Comparison of ENCODE assay signal across 26 cellular contexts in genomic region chr20:32752021-32752457, GRCh38. TPM values are rescaled to one million over a fixed set of nuclear protein-coding genes. Genes with fewer than 3 reads are reported as not detected.
A peak's percentile ranks its signal among the peaks of the same experiment; 100 is the strongest.
DNase-seq lines count a peak whose midpoint lies in the region; ATAC-seq and TF ChIP-seq lines count a peak whose summit lies in the region.
"Had no signal": no experiment of that assay in that cellular context is flagged by ENCODE, and none has a peak within 500 bp of the region (broad histone marks: within the 10 kb centered on the region; RNA-seq: fewer than 3 reads in every experiment).

No MANE protein-coding gene starts in this region.

- WGBS in GM23248 (ENCODE audit: low coverage in 1 of 2, low lambda C conversion rate in 2 of 2, missing lambda C conversion rate in 2 of 2), 2 experiments, result 84% methylated on average over 5 of the region's 5 CpGs
- 48 to 59% methylated on average over 2 to 5 of the region's 5 CpGs for WGBS in endodermal cell (ENCODE audit: insufficient coverage in 1 of 2, insufficient read length in 1 of 2), 2 experiments
- 75 to 84% methylated on average over 2 to 3 of the region's 5 CpGs for WGBS in mesodermal cell (ENCODE audit: insufficient coverage in 2 of 2), 2 experiments

- peaks cover 17% of the 10 kb centered on the region for H3K4me1 ChIP-seq in GM23248 (ENCODE audit: insufficient read depth)
- peaks cover 49% of the 10 kb centered on the region for H3K4me1 ChIP-seq in HUES6 (ENCODE audit: control insufficient read depth, insufficient read depth, low read length)
- H3K4me1 ChIP-seq in endodermal cell (ENCODE audit: control insufficient read depth, insufficient read depth, low read length), result peaks cover 7% of the 10 kb centered on the region
- peaks cover 19% of the 10 kb centered on the region for H3K4me1 ChIP-seq in mesodermal cell (ENCODE audit: control insufficient read depth, insufficient read depth, low read length, poor library complexity, severe bottlenecking)
- H3K4me1 ChIP-seq: psoas muscle, tibial nerve had no signal

- H3K4me3 ChIP-seq in GM23248 (no peak overlapping the region), HUES6 (ENCODE audit: low read depth, low read length) (0 out of 2 replicates have a peak overlapping the region, but pooled peaks have one; percentile 5), endodermal cell (ENCODE audit: low read length) (no peak overlapping the region), mesodermal cell (ENCODE audit: extremely low read depth, insufficient read depth, low read length, poor library complexity, severe bottlenecking) (no peak overlapping the region)
- H3K4me3 ChIP-seq: HAP-1, psoas muscle, tibial nerve had no signal

- H3K4me3 Mint-ChIP-seq in endodermal cell, result no peak overlapping the region
- H3K4me3 Mint-ChIP-seq: activated CD4-positive, alpha-beta memory T cell treated with anti-CD3 and anti-CD28 coated beads for 36 hours; activated T-helper 17 cell treated with anti-CD3 and anti-CD28 coated beads, Interleukin-2, amount 50 U/mL, for 72 hours; CD14-positive monocyte; naive thymus-derived CD4-positive, alpha-beta T cell; stimulated activated effector memory CD8-positive, alpha-beta T cell treated with anti-CD3 and anti-CD28 coated beads, Interleukin-12 subunit alpha, Interleukin-12 subunit beta, amount 100 ng/mL, for 72 hours had no signal

- no peak for DNase-seq in GM23248
- DNase-seq in endodermal cell, result no peak
- DNase-seq in NK-92 treated with Interleukin-12 subunit alpha and Interleukin-12 subunit beta, amount 100 ng/mL, for 24 hours (lab: John Stamatoyannopoulos, UW), result no peak
- no peak for DNase-seq in GM19240 (ENCODE audit: insufficient read length, low spot score)
- DNase-seq: activated CD4-positive, alpha-beta memory T cell treated with anti-CD3 and anti-CD28 coated beads for 36 hours; activated CD4-positive, alpha-beta T cell treated with anti-CD3 and anti-CD28 coated beads for 1 hour; activated CD8-positive, alpha-beta memory T cell treated with anti-CD3 and anti-CD28 coated beads, Interleukin-2, amount 50 U/mL, for 4 hours; anterior cingulate cortex; effector CD4-positive, alpha-beta T cell; KBM-7; naive thymus-derived CD4-positive, alpha-beta T cell; NCI-H1105; NCI-H187 treated with DMSO at 0.1 percent for 48 hours; NCI-H2171; NCI-H82; stimulated activated CD4-positive, alpha-beta T cell treated with anti-CD3 and anti-CD28 coated beads, Interleukin-15, amount 100 ng/mL, for 24 hours had no signal

- no peaks in the 10 kb centered on the region for H3K36me3 Mint-ChIP-seq in endodermal cell (ENCODE audit: low read depth)
- H3K36me3 Mint-ChIP-seq: activated CD4-positive, alpha-beta memory T cell treated with anti-CD3 and anti-CD28 coated beads for 36 hours; activated naive CD4-positive, alpha-beta T cell treated with anti-CD3 and anti-CD28 coated beads, Interleukin-2, amount 50 U/mL, for 72 hours; CD14-positive monocyte; naive thymus-derived CD4-positive, alpha-beta T cell; stimulated activated effector memory CD8-positive, alpha-beta T cell treated with anti-CD3 and anti-CD28 coated beads, Interleukin-12 subunit alpha, Interleukin-12 subunit beta, amount 100 ng/mL, for 72 hours had no signal

- TF ChIP-seq CTCF in endodermal cell (conservative IDR thresholded peaks at IDR 0.05), result no peak

- ATAC-seq in GM19463 (IDR thresholded peaks at IDR 0.05; ENCODE audit: unreplicated experiment), result no peak
- ATAC-seq: naive thymus-derived CD4-positive, alpha-beta T cell; psoas muscle had no signal

- H3K36me3 ChIP-seq in GM23248 (ENCODE audit: low read depth) (no peaks in the 10 kb centered on the region), HUES6 (ENCODE audit: control insufficient read depth, insufficient read depth, low read length) (no peaks in the 10 kb centered on the region), endodermal cell (ENCODE audit: control insufficient read depth, insufficient read depth, low read length) (no peaks in the 10 kb centered on the region), mesodermal cell (ENCODE audit: control insufficient read depth, insufficient read depth, low read length) (no peaks in the 10 kb centered on the region)
- H3K36me3 ChIP-seq: HAP-1, tibial nerve had no signal

- H3K9me2 ChIP-seq in GM23248 (ENCODE audit: insufficient read depth), result no peaks in the 10 kb centered on the region

- peak overlapping the region; percentile 79; the same call in 1 of the 2 replicates for H2AFZ ChIP-seq in GM23248

- H3K4me1 Mint-ChIP-seq in endodermal cell, result peaks cover 31% of the 10 kb centered on the region
- H3K4me1 Mint-ChIP-seq: activated T-helper 17 cell treated with anti-CD3 and anti-CD28 coated beads, Interleukin-2, amount 50 U/mL, for 72 hours had no signal

- H3K27ac ChIP-seq in GM23248 (peak overlapping the region; percentile 70), HUES6 (ENCODE audit: low read depth, low read length) (peak overlapping the region; percentile 71), endodermal cell (ENCODE audit: low read depth, low read length) (no peak overlapping the region), mesodermal cell (ENCODE audit: low read depth, low read length, severe bottlenecking) (peak overlapping the region; percentile 59)
- H3K27ac ChIP-seq: psoas muscle, tibial nerve had no signal

- H3K9ac ChIP-seq in GM23248 (peak overlapping the region; percentile 53), HUES6 (ENCODE audit: low read length) (peak overlapping the region; percentile 28), endodermal cell (ENCODE audit: extremely low read depth, low read length, poor library complexity, severe bottlenecking) (no peak overlapping the region)

- no peaks in the 10 kb centered on the region for H3K27me3 Mint-ChIP-seq in endodermal cell (ENCODE audit: insufficient read depth)
- H3K27me3 Mint-ChIP-seq: activated CD4-positive, alpha-beta memory T cell treated with anti-CD3 and anti-CD28 coated beads for 36 hours; activated T-helper 17 cell treated with anti-CD3 and anti-CD28 coated beads, Interleukin-2, amount 50 U/mL, for 72 hours had no signal

- H3K9me3 Mint-ChIP-seq in endodermal cell, result no peaks in the 10 kb centered on the region
- H3K9me3 Mint-ChIP-seq: activated CD4-positive, alpha-beta memory T cell treated with anti-CD3 and anti-CD28 coated beads for 36 hours; activated naive CD4-positive, alpha-beta T cell treated with anti-CD3 and anti-CD28 coated beads, Interleukin-2, amount 50 U/mL, for 72 hours; activated T-helper 17 cell treated with anti-CD3 and anti-CD28 coated beads, Interleukin-2, amount 50 U/mL, for 72 hours; CD14-positive monocyte; naive thymus-derived CD4-positive, alpha-beta T cell; stimulated activated effector memory CD8-positive, alpha-beta T cell treated with anti-CD3 and anti-CD28 coated beads, Interleukin-12 subunit alpha, Interleukin-12 subunit beta, amount 100 ng/mL, for 72 hours had no signal

- peaks cover 22% of the 10 kb centered on the region for H3F3A ChIP-seq in GM23248 (ENCODE audit: insufficient read depth)

- no peaks in the 10 kb centered on the region for H3K79me2 ChIP-seq in GM23248 (ENCODE audit: insufficient read depth)

- H3K27ac Mint-ChIP-seq in endodermal cell, result peak overlapping the region; percentile 63
- H3K27ac Mint-ChIP-seq: activated CD4-positive, alpha-beta memory T cell treated with anti-CD3 and anti-CD28 coated beads for 36 hours; activated T-helper 17 cell treated with anti-CD3 and anti-CD28 coated beads, Interleukin-2, amount 50 U/mL, for 72 hours; CD14-positive monocyte; naive thymus-derived CD4-positive, alpha-beta T cell; stimulated activated effector memory CD8-positive, alpha-beta T cell treated with anti-CD3 and anti-CD28 coated beads, Interleukin-12 subunit alpha, Interleukin-12 subunit beta, amount 100 ng/mL, for 72 hours had no signal

- in situ Hi-C loops in GM23248 (cut with MboI), result no loop called here

- H3K9me3 ChIP-seq in GM23248 (ENCODE audit: low read depth), result no peaks in the 10 kb centered on the region
- no peaks in the 10 kb centered on the region for H3K9me3 ChIP-seq in HUES6 (ENCODE audit: control insufficient read depth, insufficient read depth, low read depth, low read length)
- H3K9me3 ChIP-seq in endodermal cell (ENCODE audit: control insufficient read depth, low read length), result no peaks in the 10 kb centered on the region
- no peaks in the 10 kb centered on the region for H3K9me3 ChIP-seq in mesodermal cell (ENCODE audit: control insufficient read depth, low read length)
- H3K9me3 ChIP-seq: HAP-1, psoas muscle, tibial nerve had no signal

- H3K4me2 ChIP-seq in GM23248 (ENCODE audit: unreplicated experiment), result peak overlapping the region; percentile 73

- H4K20me1 ChIP-seq in GM23248 (ENCODE audit: insufficient read depth), result no peaks in the 10 kb centered on the region

- H3K27me3 ChIP-seq in GM23248 (replicated peaks; ENCODE audit: insufficient read depth) (no peaks in the 10 kb centered on the region), HUES6 (ENCODE audit: control insufficient read depth, insufficient read depth, low read length) (no peaks in the 10 kb centered on the region), endodermal cell (ENCODE audit: control insufficient read depth, insufficient read depth, low read length, poor library complexity, severe bottlenecking) (no peaks in the 10 kb centered on the region)
- H3K27me3 ChIP-seq: tibial nerve had no signal

RNA-seq across cellular contexts. Expression of gene COMMD7, which starts 8.8 kb away (rescaled TPM):
- 32.0 and 37.0 TPM in 2 replicates for total RNA-seq in GM23248 (2014; rRNA removed; shearing (Covaris generic))
- polyA plus RNA-seq in GM23248 (2016; fragmentation: Nextera tagmentation; extraction: Ambion mirVana), result 68.8 and 72.5 TPM in 2 replicates
- 10 to 100 TPM; 21.2 to 49.2 TPM for total RNA-seq in endodermal cell
- 43.4 TPM for polyA plus RNA-seq in endodermal cell (2013, experiment 1 of 2)
- 41.9 TPM for polyA plus RNA-seq in endodermal cell (2013, experiment 2 of 2)
- polyA plus RNA-seq in mesodermal cell (2013, experiment 1 of 2), result 50.2 TPM
- polyA plus RNA-seq in mesodermal cell (2013, experiment 2 of 2), result 50.0 TPM

RNA-seq across cellular contexts. Expression of gene DNMT3B, which starts 10.1 kb away (rescaled TPM):
- total RNA-seq in GM23248 (2014; rRNA removed; shearing (Covaris generic)), result 1.5 and 2.0 TPM in 2 replicates
- polyA plus RNA-seq in GM23248 (2016; fragmentation: Nextera tagmentation; extraction: Ambion mirVana), result 0.81 and 0.85 TPM in 2 replicates
- 100 to 1,000 TPM in 1 of 2 donors, 10 to 100 TPM in 1; 82.1 to 283 TPM for total RNA-seq in endodermal cell
- polyA plus RNA-seq in endodermal cell (2013, experiment 1 of 2), result 68.5 TPM
- 50.5 TPM for polyA plus RNA-seq in endodermal cell (2013, experiment 2 of 2)
- 25.2 TPM for polyA plus RNA-seq in mesodermal cell (2013, experiment 1 of 2)
- 22.5 TPM for polyA plus RNA-seq in mesodermal cell (2013, experiment 2 of 2)

Comparison
In these comparisons a context has a peak if more than half of its experiments do, and no peak if none do; other contexts are left out.
1. RNA of gene DNMT3B, which starts 10.1 kb away (total RNA-seq): 82.1 to 283 TPM in endodermal cell; 1.5 to 2.0 TPM in GM23248; every median in the first group is over 10 times any median in the second.